ENCODE assay signal across 11 cellular contexts in the genomic region with DNA sequence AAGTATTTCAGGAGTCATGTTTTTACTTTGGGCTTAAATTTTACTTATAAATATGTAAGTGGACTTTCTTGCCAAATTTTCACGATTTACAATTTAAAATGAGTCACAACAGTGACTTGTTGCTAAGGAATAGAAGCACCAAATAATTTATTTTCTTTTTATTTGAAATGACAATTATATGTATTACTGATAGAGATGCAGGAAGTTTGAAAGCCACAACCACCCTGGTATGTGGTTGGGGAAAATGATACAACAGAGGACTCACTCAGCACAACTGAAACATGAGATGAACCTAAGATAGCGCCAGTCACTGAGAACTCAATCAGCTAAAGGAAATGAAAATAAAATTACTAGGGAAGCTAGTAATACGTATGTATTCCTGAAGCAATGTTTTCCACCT.
A peak's percentile ranks its signal among the peaks of the same experiment; 100 is the strongest.
DNase-seq lines count a peak whose midpoint lies in the region; ATAC-seq and TF ChIP-seq lines count a peak whose summit lies in the region.
"Had no signal": no experiment of that assay in that cellular context is flagged by ENCODE, and none has a peak within 500 bp of the region (broad histone marks: within the 10 kb centered on the region; RNA-seq: fewer than 3 reads in every experiment).

No MANE protein-coding gene starts in this region.

- no peaks in the 10 kb centered on the region for H3K36me3 Mint-ChIP-seq in activated T-cell treated with anti-CD3 and anti-CD28 coated beads, Interleukin-2, amount 50 U/mL, for 24 hours (ENCODE audit: low read depth)
- H3K36me3 Mint-ChIP-seq in central memory CD8-positive, alpha-beta T cell (ENCODE audit: insufficient read depth), result peaks cover 3% of the 10 kb centered on the region
- H3K36me3 Mint-ChIP-seq: memory B cell had no signal

- H3K27me3 Mint-ChIP-seq in activated T-cell treated with anti-CD3 and anti-CD28 coated beads, Interleukin-2, amount 50 U/mL, for 24 hours, result no peaks in the 10 kb centered on the region
- H3K27me3 Mint-ChIP-seq in central memory CD8-positive, alpha-beta T cell, result no peaks in the 10 kb centered on the region

- peak overlapping the region; percentile 70 for H3K27ac Mint-ChIP-seq in activated T-cell treated with anti-CD3 and anti-CD28 coated beads, Interleukin-2, amount 50 U/mL, for 24 hours
- peak overlapping the region; percentile 49 for H3K27ac Mint-ChIP-seq in central memory CD8-positive, alpha-beta T cell (ENCODE audit: low read depth)
- H3K27ac Mint-ChIP-seq: memory B cell had no signal

- H3F3A ChIP-seq in PC-9 (ENCODE audit: insufficient read depth, low read depth), result 0 out of 2 replicates have a peak, but pooled peaks cover 9% of the 10 kb centered on the region

- peaks cover 43% of the 10 kb centered on the region for H3K4me1 Mint-ChIP-seq in activated T-cell treated with anti-CD3 and anti-CD28 coated beads, Interleukin-2, amount 50 U/mL, for 24 hours (ENCODE audit: low read depth)
- H3K4me1 Mint-ChIP-seq in central memory CD8-positive, alpha-beta T cell, result peaks cover 4% of the 10 kb centered on the region
- H3K4me1 Mint-ChIP-seq: memory B cell had no signal

- H4K20me1 ChIP-seq in PC-9 (ENCODE audit: insufficient read depth), result no peaks in the 10 kb centered on the region

- H3K9me3 ChIP-seq in PC-9 (ENCODE audit: insufficient read depth, low read depth), result peaks cover under 1% of the 10 kb centered on the region; the same call in 1 of the 2 replicates

- TF ChIP-seq CTCF in PC-9 (conservative IDR thresholded peaks at IDR 0.05), result no peak

- POLR2A ChIA-PET in PC-9 (lab: Charles Lee; ENCODE audit: unreplicated experiment), result interaction anchor here (0.6 to 0.7 kb wide), 3 partner anchors 19 to 364 kb away, joined by 6 to 7 read pairs (median 6); no protein-coding TSS in a partner anchor

- H3K4me1 ChIP-seq in PC-9 (replicated peaks; ENCODE audit: insufficient read depth), result peaks cover 20% of the 10 kb centered on the region

- no peaks in the 10 kb centered on the region for H3K9me2 ChIP-seq in PC-9 (ENCODE audit: insufficient read depth)

- ATAC-seq in central memory CD8-positive, alpha-beta T cell (replicated peaks; ENCODE audit: extremely low read depth, poor library complexity, severe bottlenecking), result peak; percentile 98
- ATAC-seq in GM19023 (IDR thresholded peaks at IDR 0.05; ENCODE audit: unreplicated experiment), result no peak

- BruUV-seq in PC-9 (replicated peaks; lab: Mats Ljungman, UMichigan), result no TSS peak

- no peaks in the 10 kb centered on the region for H3K27me3 ChIP-seq in PC-9 (ENCODE audit: insufficient read depth, low read depth)

- H3K27ac ChIP-seq in PC-9, result peak overlapping the region; percentile 67
- H3K27ac ChIP-seq: VCaP had no signal

- no peak overlapping the region for H2AFZ ChIP-seq in PC-9

- H3K4me3 Mint-ChIP-seq in activated T-cell treated with anti-CD3 and anti-CD28 coated beads, Interleukin-2, amount 50 U/mL, for 24 hours, result peak overlapping the region; percentile 26
- H3K4me3 Mint-ChIP-seq in central memory CD8-positive, alpha-beta T cell, result peak overlapping the region; percentile 34
- H3K4me3 Mint-ChIP-seq: CD14-positive monocyte, memory B cell had no signal

- H3K4me3 ChIP-seq in PC-9 (no peak overlapping the region), skeletal muscle cell (ENCODE audit: low read depth, low read length) (no peak overlapping the region)

- H3K9me3 Mint-ChIP-seq in activated T-cell treated with anti-CD3 and anti-CD28 coated beads, Interleukin-2, amount 50 U/mL, for 24 hours, result peaks cover 7% of the 10 kb centered on the region
- peaks cover 11% of the 10 kb centered on the region for H3K9me3 Mint-ChIP-seq in central memory CD8-positive, alpha-beta T cell
- H3K9me3 Mint-ChIP-seq: CD14-positive monocyte, memory B cell had no signal

- H3K4me2 ChIP-seq in PC-9, result peak overlapping the region; percentile 47; the same call in 1 of the 2 replicates

- CTCF ChIA-PET in PC-9 (lab: Charles Lee), result interaction anchor here (1.1 kb wide), 1 partner anchor 28 kb away, joined by 3 read pairs; no protein-coding TSS in a partner anchor

- DNase-seq in activated T-cell treated with anti-CD3 and anti-CD28 coated beads, Interleukin-2, amount 50 U/mL, for 24 hours, result no peak
- no peak for DNase-seq in activated T-cell treated with anti-CD3 and anti-CD28 coated beads for 4 hours
- peak; percentile 33 to 78 for DNase-seq in PC-9
- DNase-seq in central memory CD8-positive, alpha-beta T cell (ENCODE audit: low spot score in 2 of 2), result no peak
- DNase-seq in skeletal muscle cell (ENCODE audit: low read depth), result peak; percentile 55
- no peak for DNase-seq in effector CD4-positive, alpha-beta T cell
- DNase-seq in NCI-H748 (lab: John Stamatoyannopoulos, UW; ENCODE audit: unreplicated experiment), result no peak

- intact Hi-C loops in PC-9 (cut with micrococcal nuclease; ENCODE audit: unreplicated experiment), result no loop called here

- H3K79me2 ChIP-seq in PC-9 (ENCODE audit: low read depth), result no peaks in the 10 kb centered on the region

- H3K36me3 ChIP-seq in PC-9 (ENCODE audit: low read depth), result no peaks in the 10 kb centered on the region

Comparison
In these comparisons a context has a peak if more than half of its experiments do, and no peak if none do; other contexts are left out.
1. DNase-seq: peak in PC-9 (2 of 2) and skeletal muscle cell (single experiment); none in activated T-cell treated with anti-CD3 and anti-CD28 coated beads, Interleukin-2, amount 50 U/mL, for 24 hours (single experiment), activated T-cell treated with anti-CD3 and anti-CD28 coated beads for 4 hours (single experiment), central memory CD8-positive, alpha-beta T cell (0 of 2), effector CD4-positive, alpha-beta T cell (single experiment) and NCI-H748 (single experiment).